Comparison of ENCODE assay signal across 24 cellular contexts in the genomic region with DNA sequence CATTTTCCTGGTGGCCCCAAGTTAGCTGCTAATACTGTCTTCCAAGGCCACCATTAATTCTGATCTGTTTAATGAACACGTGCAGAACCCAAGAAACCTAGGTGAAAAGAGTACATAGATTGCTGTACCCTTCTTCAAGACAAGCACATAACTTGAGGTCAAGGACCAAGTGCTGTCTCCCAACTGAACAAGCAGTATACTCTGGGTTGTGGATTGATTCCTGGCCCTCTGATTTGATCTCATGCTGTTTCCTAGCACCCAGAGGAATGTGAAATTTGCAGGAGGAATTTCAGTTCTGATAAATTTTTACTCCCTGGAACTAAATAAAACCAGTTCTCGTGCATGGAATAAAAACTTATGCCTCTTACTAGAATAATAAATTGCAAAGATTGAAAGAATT.
DNase-seq lines count a peak whose midpoint lies in the region; ATAC-seq, FAIRE-seq and TF ChIP-seq lines count a peak whose summit lies in the region.
"Had no signal": no experiment of that assay in that cellular context is flagged by ENCODE, and none has a peak within 500 bp of the region (broad histone marks: within the 10 kb centered on the region; RNA-seq: fewer than 3 reads in every experiment).

No MANE protein-coding gene starts in this region.

- H3K79me2 ChIP-seq in GM23338 (replicated peaks; ENCODE audit: insufficient read depth) (no peaks in the 10 kb centered on the region), H1 (ENCODE audit: control insufficient read depth in 1 of 2, insufficient read depth in 2 of 2, low read length in 2 of 2) (no peaks in the 10 kb centered on the region), hepatocyte (no peaks in the 10 kb centered on the region)

- no peak for FAIRE-seq in H1 (lab: Jason Lieb, UNC)
- FAIRE-seq: G401.6 had no signal

- 87% methylated on average over 2 of the region's 2 CpGs; no CpG with 5 or more reads in 1 of the 2 experiments for WGBS in H1 (ENCODE audit: extremely low coverage in 1 of 2, insufficient coverage in 1 of 2, insufficient read length in 1 of 2, insufficient replicate concordance in 2 of 2, low coverage in 1 of 2, low lambda C conversion rate in 2 of 2, missing lambda C conversion rate in 1 of 2), 2 experiments
- 81% methylated on average over 2 of the region's 2 CpGs for WGBS in hepatocyte (ENCODE audit: low lambda C conversion rate, missing lambda C conversion rate)

- no peaks in the 10 kb centered on the region for H3F3A ChIP-seq in GM23338 (replicated peaks; ENCODE audit: low read depth)

- CTCF ChIA-PET in H1 (lab: Charles Lee; ENCODE audit: partially characterized antibody) = interaction anchor here (0.7 kb wide), 1 partner anchor 27 kb away, joined by 3 read pairs; no protein-coding TSS in a partner anchor

- POLR2A ChIA-PET in H1 (lab: Charles Lee; ENCODE audit: partially characterized antibody) = no interaction called here

- no peak overlapping the region for H4K91ac ChIP-seq in H1 (replicated peaks; ENCODE audit: insufficient read length, low read length)

- peak overlapping the region; percentile 58; the same call in 1 of the 2 replicates for H2AFZ ChIP-seq in GM23338
- H2AFZ ChIP-seq in H1 (ENCODE audit: low read length) = peak overlapping the region; percentile 8; the same call in 1 of the 2 replicates
- H2AFZ ChIP-seq in hepatocyte = no peak overlapping the region
- H2AFZ ChIP-seq: PC-9 had no signal

- no peak overlapping the region for H3K18ac ChIP-seq in H1 (ENCODE audit: extremely low read depth, low read length)

- H3K23ac ChIP-seq in H1 (ENCODE audit: insufficient read length) = no peak overlapping the region

- no peak overlapping the region for H3K56ac ChIP-seq in H1 (replicated peaks; ENCODE audit: insufficient read length, low read depth, low read length)

- H3K4me2 ChIP-seq in GM23338 (no peak overlapping the region), H1 (ENCODE audit: insufficient read depth in 1 of 2, low read depth in 2 of 2, low read length in 2 of 2) (no peak overlapping the region), hepatocyte (no peak overlapping the region)
- H3K4me2 ChIP-seq: PC-9 had no signal

- intact Hi-C loops in gastrocnemius medialis (cut with DNase I; ENCODE audit: low total_unique reads) = no loop called here

- H4K5ac ChIP-seq in H1 (ENCODE audit: insufficient read length, low read depth, low read length) = no peak overlapping the region

- no peak for TF ChIP-seq POLR2A in H1 (IDR thresholded peaks at IDR 0.05; ENCODE audit: control extremely low read depth in 1 of 2, low read depth in 2 of 2, low read length in 2 of 2)
- no peak for TF ChIP-seq POLR2A in gastrocnemius medialis (IDR thresholded peaks at IDR 0.05)

- H3K9me3 Mint-ChIP-seq in GM23338 = no peaks in the 10 kb centered on the region
- H3K9me3 Mint-ChIP-seq: stimulated activated naive CD8-positive, alpha-beta T cell treated with anti-CD3 and anti-CD28 coated beads, Interleukin-15, Interleukin-2, amounts not matched to agents 100 ng/mL and 50 ng/mL, for 24 hours had no signal

- H2BK20ac ChIP-seq in H1 (ENCODE audit: low read length) = no peak overlapping the region

- peaks cover 2% of the 10 kb centered on the region for H3K27me3 Mint-ChIP-seq in GM23338 (ENCODE audit: insufficient read depth, low read depth, poor library complexity)
- H3K27me3 Mint-ChIP-seq: stimulated activated naive CD8-positive, alpha-beta T cell treated with anti-CD3 and anti-CD28 coated beads, Interleukin-15, Interleukin-2, amounts not matched to agents 100 ng/mL and 50 ng/mL, for 24 hours had no signal

- H3K27me3 ChIP-seq in GM23338 (ENCODE audit: insufficient read depth) = no peaks in the 10 kb centered on the region
- H3K27me3 ChIP-seq in H1 (replicated peaks in 1 of 4; ENCODE audit: control insufficient read depth in 3 of 4, extremely low read depth in 1 of 4, insufficient read depth in 3 of 4, low read length in 3 of 4) = no peaks in the 10 kb centered on the region
- H3K27me3 ChIP-seq in hepatocyte = no peaks in the 10 kb centered on the region
- H3K27me3 ChIP-seq in gastrocnemius medialis = no peaks in the 10 kb centered on the region
- H3K27me3 ChIP-seq: BE2C, breast epithelium, ovary, SJCRH30 had no signal

- in situ Hi-C loops in gastrocnemius medialis (cut with MboI; ENCODE audit: low sequenced_read_pairs in 4 of 4) = no loop called here

- H3K4me1 ChIP-seq in GM23338 (ENCODE audit: insufficient read depth) (no peaks in the 10 kb centered on the region), H1 (replicated peaks in 1 of 4; ENCODE audit: control insufficient read depth in 3 of 4, insufficient read depth in 4 of 4, low read length in 3 of 4) (no peaks in the 10 kb centered on the region), hepatocyte (ENCODE audit: insufficient read depth) (peaks cover 3% of the 10 kb centered on the region), gastrocnemius medialis (peaks cover 5 to 10% of the 10 kb centered on the region in 2 donors)
- H3K4me1 ChIP-seq: breast epithelium, SJCRH30 had no signal

- H3K36me3 ChIP-seq in GM23338 (ENCODE audit: insufficient read depth) (no peaks in the 10 kb centered on the region), H1 (ENCODE audit: control insufficient read depth in 2 of 4, insufficient read depth in 4 of 4, low read length in 3 of 4) (no peaks in the 10 kb centered on the region), hepatocyte (replicated peaks; ENCODE audit: insufficient read depth, low read depth) (no peaks in the 10 kb centered on the region), gastrocnemius medialis (no peaks in the 10 kb centered on the region)
- H3K36me3 ChIP-seq: BE2C, breast epithelium, ovary, SJCRH30 had no signal

- no peak for ATAC-seq in GM23338
- ATAC-seq in gastrocnemius medialis = no peak
- no peak for ATAC-seq in HG02938 (IDR thresholded peaks at IDR 0.05; ENCODE audit: unreplicated experiment)
- ATAC-seq in HG03108 (IDR thresholded peaks at IDR 0.05; ENCODE audit: unreplicated experiment) = no peak
- ATAC-seq: esophagus mucosa had no signal

- H3K27ac ChIP-seq in GM23338 (ENCODE audit: low read depth) (no peak overlapping the region), H1 (ENCODE audit: low read depth, low read length) (no peak overlapping the region), hepatocyte (peak overlapping the region; percentile 11), gastrocnemius medialis (peak overlapping the region in 3 of 4 donors; percentile 9 to 29 (median 13))
- H3K27ac ChIP-seq: breast epithelium, PC-9, SJCRH30 had no signal

- H3K23me2 ChIP-seq in H1 (ENCODE audit: low read depth, low read length) = no peaks in the 10 kb centered on the region

- no peak overlapping the region for H4K8ac ChIP-seq in H1 (ENCODE audit: extremely low read depth, insufficient read depth, low read length)

- no peak overlapping the region for H3K4me3 Mint-ChIP-seq in GM23338
- H3K4me3 Mint-ChIP-seq: nephron; stimulated activated naive CD8-positive, alpha-beta T cell treated with anti-CD3 and anti-CD28 coated beads, Interleukin-15, Interleukin-2, amounts not matched to agents 100 ng/mL and 50 ng/mL, for 24 hours had no signal

- no peak for DNase-seq in GM23338 (ENCODE audit: low spot score)
- no peak for DNase-seq in H1 (ENCODE audit: low read depth in 1 of 2, low spot score in 2 of 2)
- DNase-seq in hepatocyte (ENCODE audit: low spot score) = no peak
- DNase-seq in gastrocnemius medialis = no peak
- DNase-seq in activated CD8-positive, alpha-beta memory T cell treated with anti-CD3 and anti-CD28 coated beads, Interleukin-2, amount 50 U/mL, for 48 hours = no peak
- no peak for DNase-seq in amygdala (lab: John Stamatoyannopoulos, UW)
- DNase-seq: activated naive CD4-positive, alpha-beta T cell; Karpas-422; NCI-H1694; NCI-H524 treated with DMSO at 0.1 percent for 48 hours; NK-92 treated with Interleukin-12 subunit alpha and Interleukin-12 subunit beta, amount 100 ng/mL, for 24 hours; PC-9; SJCRH30; trophoblast cell had no signal

- TF ChIP-seq EP300 in H1 (IDR thresholded peaks at IDR 0.05; ENCODE audit: borderline replicate concordance in 1 of 2, low read depth in 2 of 2, low read length in 2 of 2) = no peak

- no peaks in the 10 kb centered on the region for H4K20me1 ChIP-seq in GM23338 (replicated peaks; ENCODE audit: insufficient read depth)
- H4K20me1 ChIP-seq in H1 (replicated peaks in 1 of 2; ENCODE audit: control insufficient read depth in 1 of 2, insufficient read depth in 2 of 2, low read length in 2 of 2) = no peaks in the 10 kb centered on the region
- no peaks in the 10 kb centered on the region for H4K20me1 ChIP-seq in hepatocyte (ENCODE audit: insufficient read depth, poor library complexity, severe bottlenecking)

- H3K14ac ChIP-seq in H1 (ENCODE audit: insufficient read length) = no peak overlapping the region

- no peak overlapping the region for H2BK120ac ChIP-seq in H1 (replicated peaks; ENCODE audit: low read depth, low read length)

- TF ChIP-seq CTCF in GM23338 (conservative IDR thresholded peaks at IDR 0.05; ENCODE audit: low read depth in 2 of 2) (no peak), H1 (IDR thresholded peaks at IDR 0.05; ENCODE audit: control extremely low read depth in 1 of 3, insufficient read depth in 1 of 3, low read depth in 1 of 3, low read length in 3 of 3) (no peak), hepatocyte (IDR thresholded peaks at IDR 0.05; ENCODE audit: poor library complexity) (no peak), gastrocnemius medialis (IDR thresholded peaks at IDR 0.05 in 4 of 5, conservative IDR thresholded peaks at IDR 0.05 in 1 of 5) (no peak)

- H3K9me2 ChIP-seq in GM23338 (ENCODE audit: insufficient read depth) (no peaks in the 10 kb centered on the region), hepatocyte (replicated peaks; ENCODE audit: insufficient read depth) (no peaks in the 10 kb centered on the region)

- no peak overlapping the region for H3K4me3 ChIP-seq in GM23338
- no peak overlapping the region for H3K4me3 ChIP-seq in H1 (ENCODE audit: extremely low read depth in 1 of 4, insufficient read depth in 2 of 4, low read depth in 3 of 4, low read length in 4 of 4)
- H3K4me3 ChIP-seq in hepatocyte = no peak overlapping the region
- no peak overlapping the region for H3K4me3 ChIP-seq in gastrocnemius medialis
- H3K4me3 ChIP-seq: breast epithelium, coronary artery, ovary, PC-9, SJCRH30 had no signal

- no peak overlapping the region for H3K4ac ChIP-seq in H1 (replicated peaks; ENCODE audit: insufficient read length, low read depth, low read length)

- H3K9me3 ChIP-seq in H1 (ENCODE audit: insufficient read depth in 2 of 2, low read depth in 1 of 2, low read length in 1 of 2) (no peaks in the 10 kb centered on the region), hepatocyte (ENCODE audit: low read depth) (no peaks in the 10 kb centered on the region), gastrocnemius medialis (no peaks in the 10 kb centered on the region)
- H3K9me3 ChIP-seq: BE2C, breast epithelium, ovary had no signal

- TF ChIP-seq RAD21 in H1 (IDR thresholded peaks at IDR 0.05 in 1 of 2, conservative IDR thresholded peaks at IDR 0.05 in 1 of 2; ENCODE audit: low read depth in 2 of 2, low read length in 2 of 2) = no peak

- H3K4me1 Mint-ChIP-seq in GM23338 = no peaks in the 10 kb centered on the region

- H3K9ac ChIP-seq in H1 (replicated peaks in 1 of 4; ENCODE audit: extremely low read depth in 1 of 4, low read depth in 3 of 4, low read length in 3 of 4) = no peak overlapping the region

- H2AK5ac ChIP-seq in H1 (ENCODE audit: low read depth, low read length) = no peak overlapping the region

- H2BK15ac ChIP-seq in H1 (ENCODE audit: low read length) = no peak overlapping the region

- no peak overlapping the region for H3K27ac Mint-ChIP-seq in GM23338
- H3K27ac Mint-ChIP-seq: stimulated activated naive CD8-positive, alpha-beta T cell treated with anti-CD3 and anti-CD28 coated beads, Interleukin-15, Interleukin-2, amounts not matched to agents 100 ng/mL and 50 ng/mL, for 24 hours had no signal

- no peak overlapping the region for H2BK5ac ChIP-seq in H1 (ENCODE audit: low read depth, low read length)

- no peaks in the 10 kb centered on the region for H3K36me3 Mint-ChIP-seq in GM23338 (ENCODE audit: low read depth)

- no peak overlapping the region for H2BK12ac ChIP-seq in H1 (ENCODE audit: low read depth, low read length)

- no peaks in the 10 kb centered on the region for H3K79me1 ChIP-seq in H1 (ENCODE audit: low read depth, low read length)

Comparison
In these comparisons a context has a peak if more than half of its experiments do, and no peak if none do; other contexts are left out.
1. H3K27ac ChIP-seq: peak in hepatocyte (single experiment) and gastrocnemius medialis (3 of 4); none in GM23338 (single experiment) and H1 (single experiment).